Comparison of ENCODE assay signal across 8 cellular contexts in the genomic region with DNA sequence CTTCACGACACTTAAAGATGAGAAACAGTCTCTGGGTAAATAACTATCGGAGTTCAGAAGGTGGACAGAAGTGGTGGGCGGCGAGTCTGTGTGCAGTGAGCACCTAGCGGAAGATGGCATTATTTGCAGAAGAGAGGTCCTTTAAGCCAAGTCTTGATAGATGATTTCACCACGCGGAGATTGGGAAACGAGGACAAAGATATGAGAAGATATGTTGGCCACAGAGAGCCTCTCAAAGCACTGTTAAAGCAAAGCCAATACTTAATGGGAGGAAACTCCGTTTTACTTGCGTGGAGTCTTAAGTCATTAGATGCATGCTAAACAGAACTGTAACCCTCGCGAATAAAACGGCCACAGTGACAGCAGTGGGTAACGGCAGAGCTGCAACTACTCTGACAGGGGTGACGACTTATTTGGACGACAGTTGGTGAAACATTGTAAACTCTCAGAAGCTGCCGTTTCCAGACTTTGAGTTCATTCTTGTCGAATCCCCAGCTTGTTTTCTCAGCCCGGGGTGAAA. TPM values are rescaled to one million over a fixed set of nuclear protein-coding genes. Genes with fewer than 3 reads are reported as not detected.
DNase-seq lines count a peak whose midpoint lies in the region; ATAC-seq and TF ChIP-seq lines count a peak whose summit lies in the region.

No MANE protein-coding gene starts in this region.

- peaks cover 45% of the 10 kb centered on the region for H3K79me2 ChIP-seq in Loucy (ENCODE audit: insufficient read depth, low read length)

- TF ChIP-seq CTCF in Loucy (conservative IDR thresholded peaks at IDR 0.05; ENCODE audit: low read length) (peak; percentile 28; the same call in 1 of the 2 replicates), breast epithelium (IDR thresholded peaks at IDR 0.05) (peak in 2 of 3 donors; percentile 9 to 28), left lung (IDR thresholded peaks at IDR 0.05) (no peak)

- H3K4me1 ChIP-seq in Loucy (ENCODE audit: insufficient read depth, low read length, poor library complexity, severe bottlenecking) = peaks cover 52% of the 10 kb centered on the region
- no peaks in the 10 kb centered on the region for H3K4me1 ChIP-seq in breast epithelium
- peaks cover 25 to 53% of the 10 kb centered on the region in 2 donors for H3K4me1 ChIP-seq in left lung

- peak overlapping the region; percentile 91 for H2AFZ ChIP-seq in Loucy (ENCODE audit: low read length)

- peak overlapping the region; percentile 97 for H3K27ac ChIP-seq in breast epithelium
- H3K27ac ChIP-seq in left lung = peak overlapping the region; percentile 98

- intact Hi-C loops in breast epithelium (cut with DNase I; ENCODE audit: low total_unique reads) (no loop called here), left lung (cut with DNase I) (no loop called here)

- no peaks in the 10 kb centered on the region for H3K9me2 ChIP-seq in Loucy (replicated peaks; ENCODE audit: low read depth, low read length)

- H3K9ac ChIP-seq in Loucy (ENCODE audit: low read depth, low read length, poor library complexity, severe bottlenecking) = peak overlapping the region; percentile 95

- TF ChIP-seq POLR2A in breast epithelium (IDR thresholded peaks at IDR 0.05) = no peak

- H3K27me3 ChIP-seq in Loucy (ENCODE audit: insufficient read depth, low read length, poor library complexity, severe bottlenecking) (no peaks in the 10 kb centered on the region), breast epithelium (no peaks in the 10 kb centered on the region), left lung (no peaks in the 10 kb centered on the region)

- H4K20me1 ChIP-seq in Loucy (ENCODE audit: insufficient read depth, low read length, poor library complexity, severe bottlenecking) = peaks cover 40% of the 10 kb centered on the region

- ATAC-seq in GM21529 (IDR thresholded peaks at IDR 0.05; ENCODE audit: unreplicated experiment) = peak; percentile 16
- peak; percentile 18 for ATAC-seq in left lung

- H3K4me2 ChIP-seq in Loucy (ENCODE audit: low read depth, low read length, poor library complexity, severe bottlenecking) = peak overlapping the region; percentile 75

- H3K36me3 ChIP-seq in Loucy (ENCODE audit: insufficient read depth, low read length) (no peaks in the 10 kb centered on the region), breast epithelium (no peaks in the 10 kb centered on the region), left lung (no peaks in the 10 kb centered on the region)

- peak overlapping the region; percentile 76 for H3K4me3 ChIP-seq in Loucy (ENCODE audit: low read length, poor library complexity, severe bottlenecking)
- H3K4me3 ChIP-seq in breast epithelium = peak overlapping the region; percentile 82 to 99 (median 89)
- peak overlapping the region; percentile 99 for H3K4me3 ChIP-seq in left lung

- H3F3A ChIP-seq in Loucy (ENCODE audit: low read depth) = no peaks in the 10 kb centered on the region

- no peaks in the 10 kb centered on the region for H3K9me3 ChIP-seq in Loucy (ENCODE audit: insufficient read depth, low read depth, low read length)
- no peaks in the 10 kb centered on the region for H3K9me3 ChIP-seq in breast epithelium
- H3K9me3 ChIP-seq in left lung = no peaks in the 10 kb centered on the region

- DNase-seq in CD1c-positive myeloid dendritic cell (ENCODE audit: extremely low spot score) (peak; percentile 73), T-helper 2 cell (peak in 3 of 5 experiments; percentile 14 to 79 (median 27)), breast epithelium (ENCODE audit: low spot score in 2 of 2) (no peak), left lung (peak in 1 of 2 donors; percentile 46)
- DNase-seq in stimulated activated CD8-positive, alpha-beta memory T cell treated with anti-CD3 and anti-CD28 coated beads, Interleukin-15, amount 100 ng/mL, for 1 hour (ENCODE audit: low read depth) = peak; percentile 15
- no peak for DNase-seq in effector CD4-positive, alpha-beta T cell

RNA-seq across cellular contexts. Expression of gene CEP350, which starts 0.6 kb away (rescaled TPM):
- total RNA-seq in breast epithelium = 100 to 1,000 TPM in 1 of 3 donors, 10 to 100 TPM in 2; 79.0 to 124 (median 95.0) TPM
- 10 to 100 TPM; 37.9 to 53.5 TPM for total RNA-seq in left lung

Comparison
In these comparisons a context has a peak if more than half of its experiments do, and no peak if none do; other contexts are left out.
1. DNase-seq: peak in CD1c-positive myeloid dendritic cell (single experiment), T-helper 2 cell (3 of 5) and stimulated activated CD8-positive, alpha-beta memory T cell treated with anti-CD3 and anti-CD28 coated beads, Interleukin-15, amount 100 ng/mL, for 1 hour (single experiment); none in breast epithelium (0 of 2) and effector CD4-positive, alpha-beta T cell (single experiment).
2. CTCF ChIP-seq: peak in Loucy (single experiment) and breast epithelium (2 of 3); none in left lung (0 of 2).
3. Peak in every context shown above with its lines, with median percentiles within 50 percentile points of each other: H3K4me3 ChIP-seq.